ENCODE assay signal across 1 cellular context in genomic region chr16:85656351-85657266, GRCh38.
TF ChIP-seq lines count a peak whose summit lies in the region.

No MANE protein-coding gene starts in this region.

TF ChIP-seq in K562, 482 proteins besides CTCF, POLR2A, EP300 and RAD21:
- TF ChIP-seq ATF3 (IDR thresholded peaks at IDR 0.05) (no peak), ATF3 (CRISPR knock-in tag; conservative IDR thresholded peaks at IDR 0.05) (no peak), POLR2G (IDR thresholded peaks at IDR 0.05; ENCODE audit: low read depth, low read length) (peak; percentile 71), RBM22 (IDR thresholded peaks at IDR 0.05; ENCODE audit: low read depth, low read length, poor library complexity, severe bottlenecking) (peak; percentile 83), ZBTB33 (CRISPR knock-in tag; IDR thresholded peaks at IDR 0.05) (peak; percentile 96)
